15 cellular contexts compared by ENCODE assay signal in genomic region chr6:36246511-36247268, GRCh38. TPM values are rescaled to one million over a fixed set of nuclear protein-coding genes. Genes with fewer than 3 reads are reported as not detected.
A peak's percentile ranks its signal among the peaks of the same experiment; 100 is the strongest.
DNase-seq lines count a peak whose midpoint lies in the region; ATAC-seq and TF ChIP-seq lines count a peak whose summit lies in the region.
"Had no signal": no experiment of that assay in that cellular context is flagged by ENCODE, and none has a peak within 500 bp of the region (broad histone marks: within the 10 kb centered on the region; RNA-seq: fewer than 3 reads in every experiment).

No MANE protein-coding gene starts in this region.

- H3K27ac ChIP-seq in IMR-90 (ENCODE audit: insufficient read depth, low read length), result no peak overlapping the region

- H3K9me1 ChIP-seq in IMR-90 (ENCODE audit: insufficient read depth, low read length), result peaks cover 16% of the 10 kb centered on the region

- H4K8ac ChIP-seq in IMR-90 (ENCODE audit: low read depth in 2 of 2, low read length in 2 of 2), result no peak overlapping the region

- no peak for TF ChIP-seq POLR2A in IMR-90 (IDR thresholded peaks at IDR 0.05; ENCODE audit: low read depth, low read length)

- intact Hi-C loops in IMR-90 (cut with micrococcal nuclease), result no loop called here

- no peaks in the 10 kb centered on the region for H3K9me3 ChIP-seq in IMR-90 (ENCODE audit: control insufficient read depth, insufficient read depth, low read length)
- H3K9me3 ChIP-seq: left lung had no signal

- ATAC-seq in IMR-90 (ENCODE audit: low read depth), result no peak
- ATAC-seq: activated CD4-positive, alpha-beta T cell treated with anti-CD3 and anti-CD28 coated beads for 36 hours; left lung had no signal

- no peak overlapping the region for H3K23ac ChIP-seq in IMR-90 (ENCODE audit: low read depth, low read length)

- no peak for TF ChIP-seq RAD21 in IMR-90 (IDR thresholded peaks at IDR 0.05; ENCODE audit: low read length)

- no peak overlapping the region for H2AK9ac ChIP-seq in IMR-90 (replicated peaks; ENCODE audit: low read depth, low read length, poor library complexity)

- CTCF ChIA-PET in IMR-90 (lab: Yijun Ruan, JAX), result no interaction called here

- TF ChIP-seq CTCF in IMR-90 (conservative IDR thresholded peaks at IDR 0.05; ENCODE audit: low read depth, low read length) (no peak), fibroblast of pulmonary artery (IDR thresholded peaks at IDR 0.05; ENCODE audit: low read length, missing control alignments) (no peak)

- H3K18ac ChIP-seq in IMR-90 (ENCODE audit: low read depth, low read length), result no peak overlapping the region

- H3K27me3 ChIP-seq in IMR-90 (ENCODE audit: control insufficient read depth, insufficient read depth, low read length), result no peaks in the 10 kb centered on the region
- H3K27me3 ChIP-seq: left lung had no signal

- H3K14ac ChIP-seq in IMR-90 (replicated peaks; ENCODE audit: low read depth, low read length), result 0 out of 2 replicates have a peak overlapping the region, but pooled peaks have one; percentile 34

- H3K4me3 ChIP-seq in IMR-90 (ENCODE audit: insufficient read depth, low read depth, low read length) (no peak overlapping the region), fibroblast of pulmonary artery (replicated peaks; ENCODE audit: low read depth, low read length) (no peak overlapping the region), skeletal muscle cell (ENCODE audit: low read depth, low read length) (no peak overlapping the region)
- H3K4me3 ChIP-seq: left lung had no signal

- in situ Hi-C loops in IMR-90 (cut with MboI; ENCODE audit: low sequenced_read_pairs), result no loop called here

- H4K91ac ChIP-seq in IMR-90 (ENCODE audit: insufficient read depth, low read depth, low read length), result peak overlapping the region; percentile 18; the same call in 1 of the 2 replicates

- no peaks in the 10 kb centered on the region for H3K79me1 ChIP-seq in IMR-90 (ENCODE audit: low read depth in 1 of 2, low read length in 2 of 2)

- no peak overlapping the region for H2BK5ac ChIP-seq in IMR-90 (ENCODE audit: low read depth, low read length, poor library complexity, severe bottlenecking)

- H3K4ac ChIP-seq in IMR-90 (ENCODE audit: low read depth, low read length), result no peak overlapping the region

- BruUV-seq in IMR-90 (replicated peaks; lab: Mats Ljungman, UMichigan), result no TSS peak

- H3K56ac ChIP-seq in IMR-90 (ENCODE audit: extremely low read depth, insufficient read depth, low read length), result no peak overlapping the region

- no peak overlapping the region for H2AFZ ChIP-seq in IMR-90 (replicated peaks; ENCODE audit: low read length, poor library complexity)

- DNase-seq in IMR-90, result peak; percentile 31
- peak; percentile 66 for DNase-seq in SKM-1 treated with dmso at 0.1 percent for 144 hours (lab: John Stamatoyannopoulos, UW; ENCODE audit: unreplicated experiment)
- peak; percentile 44 for DNase-seq in fibroblast of pulmonary artery (ENCODE audit: low read depth)
- peak; percentile 21 for DNase-seq in skeletal muscle cell (ENCODE audit: low read depth)
- no peak for DNase-seq in NCI-H1105 (lab: John Stamatoyannopoulos, UW)
- no peak for DNase-seq in NCI-H2107 (lab: John Stamatoyannopoulos, UW)
- DNase-seq in NCI-H1436 treated with DMSO at 0.1 percent for 48 hours (lab: John Stamatoyannopoulos, UW), result no peak
- DNase-seq in NCI-H446 (lab: John Stamatoyannopoulos, UW), result no peak
- DNase-seq: activated CD4-positive, alpha-beta T cell treated with anti-CD3 and anti-CD28 coated beads for 36 hours; activated naive CD4-positive, alpha-beta T cell treated with anti-CD3 and anti-CD28 coated beads, Interleukin-2, amount 50 U/mL, for 16 hours; DMS79 treated with DMSO at 0.1 percent for 48 hours; NCI-H82; T-helper 2 cell had no signal

- no peak overlapping the region for H2BK20ac ChIP-seq in IMR-90 (ENCODE audit: low read depth, low read length)

- H2BK15ac ChIP-seq in IMR-90 (ENCODE audit: low read depth, low read length), result no peak overlapping the region

- H2BK120ac ChIP-seq in IMR-90 (ENCODE audit: low read depth, low read length), result peak overlapping the region; percentile 66; the same call in 1 of the 2 replicates

- WGBS in IMR-90 (ENCODE audit: extremely low coverage in 2 of 2, insufficient read length in 1 of 2), 2 experiments, result 83% methylated on average over 10 of the region's 21 CpGs; no CpG with 5 or more reads in 1 of the 2 experiments

- dilution Hi-C loops in IMR-90 (cut with HindIII; ENCODE audit: low sequenced_read_pairs, unreplicated experiment), result no loop called here

- peak overlapping the region; percentile 62; the same call in 1 of the 2 replicates for H2AK5ac ChIP-seq in IMR-90 (ENCODE audit: low read depth, low read length)

- H3K4me2 ChIP-seq in IMR-90 (ENCODE audit: low read depth, low read length), result no peak overlapping the region

- POLR2A ChIA-PET in IMR-90 (lab: Charles Lee; ENCODE audit: unreplicated experiment), result no interaction called here

- no peaks in the 10 kb centered on the region for H3K36me3 ChIP-seq in IMR-90 (ENCODE audit: control insufficient read depth, insufficient read depth, low read length)
- H3K36me3 ChIP-seq: left lung had no signal

- H3K4me1 ChIP-seq in IMR-90 (ENCODE audit: control insufficient read depth, insufficient read depth, low read length), result peaks cover 14% of the 10 kb centered on the region

- no peaks in the 10 kb centered on the region for H4K20me1 ChIP-seq in IMR-90 (ENCODE audit: insufficient read depth, low read length)

- H4K5ac ChIP-seq in IMR-90 (ENCODE audit: low read depth, low read length), result no peak overlapping the region

- H3K9ac ChIP-seq in IMR-90 (ENCODE audit: low read depth, low read length), result no peak overlapping the region

TF ChIP-seq in IMR-90, 13 proteins besides CTCF, POLR2A, EP300 and RAD21:
- no peak for TF ChIP-seq FOS (IDR thresholded peaks at IDR 0.05; ENCODE audit: low read depth, low read length)
- no peak for TF ChIP-seq CHD1 (IDR thresholded peaks at IDR 0.05; ENCODE audit: low read depth, low read length)
- peak; percentile 56; the same call in 1 of the 2 replicates for TF ChIP-seq CEBPB (IDR thresholded peaks at IDR 0.05; ENCODE audit: low read depth, low read length)

RNA-seq across cellular contexts. Expression of gene PNPLA1, which starts 23.2 kb away (rescaled TPM):
- total RNA-seq in IMR-90 (2012; rRNA removed), result not detected in 2 replicates
- not detected in 2 replicates for polyA plus RNA-seq in IMR-90 (2012; rRNA removed)
- polyA plus RNA-seq in IMR-90 (2012; cell fraction: cytosol; rRNA removed), result not detected in 2 replicates
- polyA plus RNA-seq in IMR-90 (2012; cell fraction: nucleus; rRNA removed; ENCODE audit: low replicate concordance), result 0.05 TPM in 1 of 2 replicates, not detected in the other
- total RNA-seq: activated CD4-positive, alpha-beta T cell treated with anti-CD3 and anti-CD28 coated beads for 36 hours; myocyte had no signal

RNA-seq across cellular contexts. Expression of gene BRPF3, which starts 50.1 kb away (rescaled TPM):
- total RNA-seq in IMR-90 (2012; rRNA removed), result 8.3 and 10.2 TPM in 2 replicates
- 17.2 and 18.1 TPM in 2 replicates for polyA plus RNA-seq in IMR-90 (2012; rRNA removed)
- polyA plus RNA-seq in IMR-90 (2012; cell fraction: cytosol; rRNA removed), result 11.4 and 14.6 TPM in 2 replicates
- polyA plus RNA-seq in IMR-90 (2012; cell fraction: nucleus; rRNA removed; ENCODE audit: low replicate concordance), result 27.0 and 32.8 TPM in 2 replicates

Comparison
In these comparisons a context has a peak if more than half of its experiments do, and no peak if none do; other contexts are left out.
1. DNase-seq: peak in IMR-90 (single experiment), SKM-1 treated with dmso at 0.1 percent for 144 hours (single experiment), fibroblast of pulmonary artery (single experiment) and skeletal muscle cell (single experiment); none in NCI-H1105 (single experiment), NCI-H2107 (single experiment), NCI-H1436 treated with DMSO at 0.1 percent for 48 hours (single experiment) and NCI-H446 (0 of 2).